In the genomic region with DNA sequence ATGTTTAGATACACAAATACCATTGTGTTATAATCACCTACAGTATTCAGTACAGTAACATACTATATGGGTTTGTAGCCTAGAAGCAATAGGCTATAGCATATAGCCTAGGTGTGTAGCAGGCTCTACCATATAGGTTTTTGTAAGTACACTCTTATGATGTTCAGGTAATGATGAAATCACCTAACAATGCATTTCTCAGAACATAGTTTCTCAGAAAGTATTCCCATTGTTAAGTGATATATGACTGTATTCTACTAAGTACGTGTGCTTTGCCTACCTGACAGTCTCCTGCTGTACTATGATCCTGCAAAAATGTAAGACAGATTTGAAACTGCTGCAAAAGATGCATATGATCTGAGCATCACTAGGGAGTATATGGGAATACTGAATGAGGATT, we compare ENCODE assay signal across 17 cellular contexts.
DNase-seq lines count a peak whose midpoint lies in the region; ATAC-seq, FAIRE-seq and TF ChIP-seq lines count a peak whose summit lies in the region.
"Had no signal": no experiment of that assay in that cellular context is flagged by ENCODE, and none has a peak within 500 bp of the region (broad histone marks: within the 10 kb centered on the region; RNA-seq: fewer than 3 reads in every experiment).

No MANE protein-coding gene starts in this region.

- POLR2A ChIA-PET in A549 (lab: Yijun Ruan, JAX): no interaction called here

- H3K4me2 ChIP-seq in A549: no peak overlapping the region

- ATAC-seq in A549: no peak
- ATAC-seq in foreskin keratinocyte: peak; percentile 4
- ATAC-seq in GM18519 (IDR thresholded peaks at IDR 0.05; ENCODE audit: low FRiP score, unreplicated experiment): no peak
- ATAC-seq: CD8-positive, alpha-beta T cell had no signal

- peaks cover 1% of the 10 kb centered on the region for H3K36me3 Mint-ChIP-seq in chondrocyte (ENCODE audit: low read depth)
- H3K36me3 Mint-ChIP-seq: CD8-positive, alpha-beta T cell had no signal

- FAIRE-seq in A549 (lab: Jason Lieb, UNC) (peak; percentile 39), H54 (lab: Jason Lieb, UNC) (peak; percentile 43)
- FAIRE-seq: A204.1, GM12892 had no signal

- peak overlapping the region; percentile 90 to 92 for H3K27ac ChIP-seq in A549
- peak overlapping the region; percentile 84; the same call in 1 of the 2 replicates for H3K27ac ChIP-seq in SJSA1
- H3K27ac ChIP-seq in foreskin keratinocyte: peak overlapping the region; percentile 91
- H3K27ac ChIP-seq: C4-2B, HL-60 had no signal

- no peak for TF ChIP-seq EP300 in A549 (IDR thresholded peaks at IDR 0.05)

- H3K27me3 ChIP-seq in SJSA1 (replicated peaks) (no peaks in the 10 kb centered on the region), foreskin keratinocyte (no peaks in the 10 kb centered on the region)
- H3K27me3 ChIP-seq: BE2C had no signal

- peaks cover 47% of the 10 kb centered on the region for H3K4me1 Mint-ChIP-seq in chondrocyte (ENCODE audit: low read depth)

- H3K9me3 Mint-ChIP-seq in chondrocyte (ENCODE audit: low read depth): peaks cover 5% of the 10 kb centered on the region
- H3K9me3 Mint-ChIP-seq: CD8-positive, alpha-beta T cell had no signal

- TF ChIP-seq CTCF in A549 (IDR thresholded peaks at IDR 0.05): no peak
- no peak for TF ChIP-seq CTCF in foreskin keratinocyte (conservative IDR thresholded peaks at IDR 0.05)
- TF ChIP-seq CTCF in chondrocyte (IDR thresholded peaks at IDR 0.05): no peak

- no peaks in the 10 kb centered on the region for H3K36me3 ChIP-seq in SJSA1

- H3K4me3 ChIP-seq in A549 (no peak overlapping the region), SJSA1 (no peak overlapping the region)

- TF ChIP-seq POLR2A in A549 (IDR thresholded peaks at IDR 0.05; ENCODE audit: low read length): no peak
- no peak for TF ChIP-seq POLR2A in H54 (IDR thresholded peaks at IDR 0.05; ENCODE audit: low read depth, low read length)

- no peak overlapping the region for H3K4me3 Mint-ChIP-seq in chondrocyte (ENCODE audit: unreplicated experiment)
- H3K4me3 Mint-ChIP-seq: CD8-positive, alpha-beta T cell; IgD-negative memory B cell had no signal

- no peak overlapping the region for H3K27ac Mint-ChIP-seq in chondrocyte (ENCODE audit: unreplicated experiment)
- H3K27ac Mint-ChIP-seq: CD8-positive, alpha-beta T cell had no signal

- no peak for DNase-seq in A549 (ENCODE audit: low read depth in 1 of 2, low spot score in 1 of 2)
- DNase-seq in H54 (ENCODE audit: insufficient read length, low spot score): no peak
- no peak for DNase-seq in SJSA1 (ENCODE audit: low read depth in 1 of 2, low spot score in 2 of 2)
- peak in 1 of 2 donors; percentile 74 for DNase-seq in foreskin keratinocyte
- no peak for DNase-seq in chondrocyte (ENCODE audit: low spot score)
- no peak for DNase-seq in HPDE6-E6E7 (ENCODE audit: extremely low spot score)
- DNase-seq: BE2C; CD8-positive, alpha-beta T cell; COR-L47; DND-41; GDM1 had no signal

- TF ChIP-seq RAD21 in A549 (conservative IDR thresholded peaks at IDR 0.05 in 1 of 2, IDR thresholded peaks at IDR 0.05 in 1 of 2): no peak

- H3K27me3 Mint-ChIP-seq in chondrocyte (ENCODE audit: low read depth): no peaks in the 10 kb centered on the region
- H3K27me3 Mint-ChIP-seq: IgD-negative memory B cell had no signal

- CTCF ChIA-PET in A549 (lab: Yijun Ruan, JAX): interaction anchor here (0.8 to 3.4 kb wide), 6 partner anchors 14 to 51 kb away, joined by 3 to 12 read pairs (median 7); no protein-coding TSS in a partner anchor

- 92% methylated on average over 1 of the region's 1 CpG for WGBS in A549 (ENCODE audit: missing lambda C conversion rate)

- H3K4me1 ChIP-seq in A549: peaks cover 67% of the 10 kb centered on the region
- H3K4me1 ChIP-seq in SJSA1 (replicated peaks): peaks cover 54% of the 10 kb centered on the region
- peaks cover 47% of the 10 kb centered on the region for H3K4me1 ChIP-seq in foreskin keratinocyte

- H3K9me3 ChIP-seq in A549 (no peaks in the 10 kb centered on the region), SJSA1 (replicated peaks) (no peaks in the 10 kb centered on the region)
- H3K9me3 ChIP-seq: BE2C had no signal

TF ChIP-seq in A549, 52 proteins besides CTCF, POLR2A, EP300 and RAD21:
- TF ChIP-seq POLR2AphosphoS2 (conservative IDR thresholded peaks at IDR 0.05; ENCODE audit: low read length) (no peak), FOXS1 (CRISPR knock-in tag; IDR thresholded peaks at IDR 0.05) (no peak), SMC3 (IDR thresholded peaks at IDR 0.05) (no peak), JUNB (IDR thresholded peaks at IDR 0.05) (no peak)
TF ChIP-seq in A549: peak in this region for 0.
